Comparison of ENCODE assay signal across 18 cellular contexts in the genomic region with DNA sequence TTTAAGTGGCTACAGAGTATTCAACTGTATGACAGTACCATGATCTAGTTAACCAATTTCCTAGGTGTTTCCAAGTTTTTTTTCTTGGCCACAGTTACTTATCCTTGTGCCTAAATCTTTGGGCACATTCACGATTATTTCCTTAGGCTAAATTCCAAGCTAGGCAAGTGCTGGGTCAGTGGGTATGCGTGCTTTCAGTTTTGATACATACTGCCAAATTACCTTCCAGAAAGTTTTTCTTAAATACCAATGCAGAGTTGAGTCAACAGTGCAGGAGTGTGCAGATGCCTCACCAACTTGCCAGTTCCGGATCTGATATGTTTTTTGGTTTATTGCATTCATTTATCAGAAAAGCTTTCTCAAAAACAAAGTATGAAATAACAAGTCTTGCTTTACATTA.
"Had no signal": no experiment of that assay in that cellular context is flagged by ENCODE, and none has a peak within 500 bp of the region (broad histone marks: within the 10 kb centered on the region; RNA-seq: fewer than 3 reads in every experiment).

No MANE protein-coding gene starts in this region.

- H3K27me3 Mint-ChIP-seq: activated CD4-positive, alpha-beta T cell treated with anti-CD3 and anti-CD28 coated beads, Interleukin-2, amount 10 ng/mL, durations not matched to agents 24 days and 14 days; activated naive CD4-positive, alpha-beta T cell treated with anti-CD3 and anti-CD28 coated beads, Interleukin-2, amount 10 ng/mL, durations not matched to agents 7 days and 5 days; activated naive CD8-positive, alpha-beta T cell treated with anti-CD3 and anti-CD28 coated beads, Interleukin-2, amount 50 U/mL, for 24 hours; natural killer cell treated with Interleukin-12 subunit alpha and Interleukin-12 subunit beta and Interleukin-15 and Interleukin-18, amount 100 ng/mL, for 72 hours; stimulated activated naive B cell treated with anti-CD40 and anti-IgM and Interleukin-4, amounts not matched to agents 10 μg/mL and 1 μg/mL and 100 μg/mL, for 72 hours had no signal

- H3K27ac Mint-ChIP-seq: activated CD4-positive, alpha-beta T cell treated with anti-CD3 and anti-CD28 coated beads, Interleukin-2, amount 10 ng/mL, durations not matched to agents 24 days and 14 days; activated CD8-positive, alpha-beta T cell treated with anti-CD3 and anti-CD28 coated beads, Interleukin-2, amount 10 ng/mL, durations not matched to agents 7 days and 5 days; activated naive CD4-positive, alpha-beta T cell treated with anti-CD3 and anti-CD28 coated beads, Interleukin-2, amount 10 ng/mL, durations not matched to agents 7 days and 5 days; activated naive CD8-positive, alpha-beta T cell treated with anti-CD3 and anti-CD28 coated beads, Interleukin-2, amount 50 U/mL, for 24 hours; mesothelial cell of epicardium; natural killer cell treated with Interleukin-12 subunit alpha and Interleukin-12 subunit beta and Interleukin-15 and Interleukin-18, amount 100 ng/mL, for 72 hours; stimulated activated naive B cell treated with anti-CD40 and anti-IgM and Interleukin-4, amounts not matched to agents 10 μg/mL and 1 μg/mL and 100 μg/mL, for 72 hours had no signal

- H3K27me3 ChIP-seq: esophagus squamous epithelium, neutrophil, sigmoid colon had no signal

- ATAC-seq: activated CD8-positive, alpha-beta T cell treated with anti-CD3 and anti-CD28 coated beads, Interleukin-2, amount 10 ng/mL, durations not matched to agents 7 days and 5 days; activated naive CD8-positive, alpha-beta T cell treated with anti-CD3 and anti-CD28 coated beads, Interleukin-2, amount 50 U/mL, for 24 hours; activated T-cell treated with anti-CD3 and anti-CD28 coated beads, Interleukin-2, amount 50 U/mL, for 4 hours; left lobe of liver; natural killer cell treated with Interleukin-12 subunit alpha and Interleukin-12 subunit beta and Interleukin-15 and Interleukin-18, amount 100 ng/mL, for 72 hours; stimulated activated naive B cell treated with anti-CD40 and anti-IgM and Interleukin-4, amounts not matched to agents 10 μg/mL and 1 μg/mL and 100 μg/mL, for 72 hours had no signal

- H3K9me3 ChIP-seq: neutrophil had no signal

- H3K4me3 Mint-ChIP-seq: activated CD4-positive, alpha-beta T cell treated with anti-CD3 and anti-CD28 coated beads, Interleukin-2, amount 10 ng/mL, durations not matched to agents 24 days and 14 days; activated CD8-positive, alpha-beta T cell treated with anti-CD3 and anti-CD28 coated beads, Interleukin-2, amount 10 ng/mL, durations not matched to agents 7 days and 5 days; activated naive CD4-positive, alpha-beta T cell treated with anti-CD3 and anti-CD28 coated beads, Interleukin-2, amount 10 ng/mL, durations not matched to agents 7 days and 5 days; activated naive CD8-positive, alpha-beta T cell treated with anti-CD3 and anti-CD28 coated beads, Interleukin-2, amount 50 U/mL, for 24 hours; activated T-cell treated with anti-CD3 and anti-CD28 coated beads, Interleukin-2, amount 50 U/mL, for 4 hours; mesothelial cell of epicardium; natural killer cell treated with Interleukin-12 subunit alpha and Interleukin-12 subunit beta and Interleukin-15 and Interleukin-18, amount 100 ng/mL, for 72 hours; stimulated activated naive B cell treated with anti-CD40 and anti-IgM and Interleukin-4, amounts not matched to agents 10 μg/mL and 1 μg/mL and 100 μg/mL, for 72 hours had no signal

- H3K27ac ChIP-seq: esophagus squamous epithelium, neutrophil, sigmoid colon had no signal

- H3K4me1 ChIP-seq: esophagus squamous epithelium, sigmoid colon had no signal

- H3K4me1 Mint-ChIP-seq: activated naive CD8-positive, alpha-beta T cell treated with anti-CD3 and anti-CD28 coated beads, Interleukin-2, amount 50 U/mL, for 24 hours; mesothelial cell of epicardium had no signal

- FAIRE-seq: colon had no signal

- DNase-seq: activated CD4-positive, alpha-beta T cell treated with anti-CD3 and anti-CD28 coated beads, Interleukin-2, amount 10 ng/mL, durations not matched to agents 24 days and 14 days; activated CD8-positive, alpha-beta T cell treated with anti-CD3 and anti-CD28 coated beads, Interleukin-2, amount 10 ng/mL, durations not matched to agents 7 days and 5 days; activated naive CD4-positive, alpha-beta T cell treated with anti-CD3 and anti-CD28 coated beads, Interleukin-2, amount 10 ng/mL, durations not matched to agents 7 days and 5 days; activated naive CD8-positive, alpha-beta T cell treated with anti-CD3 and anti-CD28 coated beads, Interleukin-2, amount 50 U/mL, for 24 hours; activated T-cell treated with anti-CD3 and anti-CD28 coated beads, Interleukin-2, amount 50 U/mL, for 4 hours; caudate nucleus; esophagus squamous epithelium; hippocampal formation; islet precursor cell; sigmoid colon; stimulated activated naive B cell treated with anti-CD40 and anti-IgM and Interleukin-4, amounts not matched to agents 10 μg/mL and 1 μg/mL and 100 μg/mL, for 72 hours; T1000 had no signal

- H3K4me3 ChIP-seq: esophagus squamous epithelium, lung, sigmoid colon had no signal
